18 cellular contexts compared by ENCODE assay signal in genomic region chr10:131081386-131081785, GRCh38.
DNase-seq lines count a peak whose midpoint lies in the region; ATAC-seq and TF ChIP-seq lines count a peak whose summit lies in the region.
"Had no signal": no experiment of that assay in that cellular context is flagged by ENCODE, and none has a peak within 500 bp of the region (broad histone marks: within the 10 kb centered on the region; RNA-seq: fewer than 3 reads in every experiment).

No MANE protein-coding gene starts in this region.

- H3K4me3 Mint-ChIP-seq in activated naive CD4-positive, alpha-beta T cell treated with anti-CD3 and anti-CD28 coated beads, Interleukin-2, amount 10 ng/mL, durations not matched to agents 7 days and 5 days = no peak overlapping the region
- H3K4me3 Mint-ChIP-seq in activated CD8-positive, alpha-beta T cell treated with anti-CD3 and anti-CD28 coated beads for 36 hours = no peak overlapping the region
- H3K4me3 Mint-ChIP-seq: brain; dendritic cell treated with granulocyte-macrophage colony-stimulating factor and Interleukin-4, amounts not matched to agents 40 ng/mL and 50 ng/mL, for 4 days; mesothelial cell of epicardium had no signal

- WGBS in ovary, 3 donors = 1 to 11% (median 4%) methylated on average over 6 of the region's 6 CpGs

- peak; percentile 49 for ATAC-seq in activated CD8-positive, alpha-beta T cell treated with anti-CD3 and anti-CD28 coated beads for 36 hours
- ATAC-seq in HG03378 (IDR thresholded peaks at IDR 0.05; ENCODE audit: unreplicated experiment) = no peak
- no peak for ATAC-seq in GM18870 (IDR thresholded peaks at IDR 0.05; ENCODE audit: unreplicated experiment)
- ATAC-seq: SK-N-SH treated with all-trans-retinoic acid at 6 μM for 48 hours had no signal

- no peaks in the 10 kb centered on the region for H3K9me3 Mint-ChIP-seq in activated naive CD4-positive, alpha-beta T cell treated with anti-CD3 and anti-CD28 coated beads, Interleukin-2, amount 10 ng/mL, durations not matched to agents 7 days and 5 days
- no peaks in the 10 kb centered on the region for H3K9me3 Mint-ChIP-seq in activated CD8-positive, alpha-beta T cell treated with anti-CD3 and anti-CD28 coated beads for 36 hours
- H3K9me3 Mint-ChIP-seq: dendritic cell treated with granulocyte-macrophage colony-stimulating factor and Interleukin-4, amounts not matched to agents 40 ng/mL and 50 ng/mL, for 4 days; mesothelial cell of epicardium had no signal

- H3K27ac Mint-ChIP-seq in activated naive CD4-positive, alpha-beta T cell treated with anti-CD3 and anti-CD28 coated beads, Interleukin-2, amount 10 ng/mL, durations not matched to agents 7 days and 5 days = peak overlapping the region; percentile 42
- H3K27ac Mint-ChIP-seq in activated CD8-positive, alpha-beta T cell treated with anti-CD3 and anti-CD28 coated beads for 36 hours = no peak overlapping the region
- H3K27ac Mint-ChIP-seq: dendritic cell treated with granulocyte-macrophage colony-stimulating factor and Interleukin-4, amounts not matched to agents 40 ng/mL and 50 ng/mL, for 4 days; mesothelial cell of epicardium had no signal

- no peak for TF ChIP-seq CTCF in activated CD8-positive, alpha-beta T cell treated with anti-CD3 and anti-CD28 coated beads for 36 hours (IDR thresholded peaks at IDR 0.05)
- TF ChIP-seq CTCF in ovary (IDR thresholded peaks at IDR 0.05) = no peak

- H3K27ac ChIP-seq in ovary = peak overlapping the region in 1 of 2 donors; percentile 34
- H3K27ac ChIP-seq: suprapubic skin had no signal

- H3K4me1 ChIP-seq in ovary (ENCODE audit: insufficient read depth) = peaks cover 21% of the 10 kb centered on the region
- H3K4me1 ChIP-seq: suprapubic skin had no signal

- H3K4me3 ChIP-seq in ovary = no peak overlapping the region
- H3K4me3 ChIP-seq: suprapubic skin had no signal

- POLR2A ChIA-PET in activated CD8-positive, alpha-beta T cell treated with anti-CD3 and anti-CD28 coated beads for 36 hours (lab: Charles Lee) = no interaction called here

- TF ChIP-seq EP300 in ovary (IDR thresholded peaks at IDR 0.05) = no peak

- peaks cover 45% of the 10 kb centered on the region for H3K4me1 Mint-ChIP-seq in activated naive CD4-positive, alpha-beta T cell treated with anti-CD3 and anti-CD28 coated beads, Interleukin-2, amount 10 ng/mL, durations not matched to agents 7 days and 5 days
- peaks cover 8% of the 10 kb centered on the region for H3K4me1 Mint-ChIP-seq in activated CD8-positive, alpha-beta T cell treated with anti-CD3 and anti-CD28 coated beads for 36 hours (ENCODE audit: low read depth)

- H3K36me3 ChIP-seq in ovary = no peaks in the 10 kb centered on the region
- H3K36me3 ChIP-seq: suprapubic skin had no signal

- H3K9me3 ChIP-seq in ovary = no peaks in the 10 kb centered on the region
- H3K9me3 ChIP-seq: suprapubic skin had no signal

- intact Hi-C loops in activated CD8-positive, alpha-beta T cell treated with anti-CD3 and anti-CD28 coated beads for 36 hours (cut with micrococcal nuclease) = no loop called here
- intact Hi-C loops in ovary (cut with DNase I) = no loop called here

- no peaks in the 10 kb centered on the region for H3K27me3 ChIP-seq in ovary

- CTCF ChIA-PET in activated naive CD4-positive, alpha-beta T cell treated with anti-CD3 and anti-CD28 coated beads, Interleukin-2, amount 10 ng/mL, durations not matched to agents 7 days and 5 days (lab: Charles Lee) = no interaction called here
- CTCF ChIA-PET in activated CD8-positive, alpha-beta T cell treated with anti-CD3 and anti-CD28 coated beads for 36 hours (lab: Charles Lee) = no interaction called here

- no peak for TF ChIP-seq POLR2A in ovary (IDR thresholded peaks at IDR 0.05)

- no peaks in the 10 kb centered on the region for H3K27me3 Mint-ChIP-seq in activated naive CD4-positive, alpha-beta T cell treated with anti-CD3 and anti-CD28 coated beads, Interleukin-2, amount 10 ng/mL, durations not matched to agents 7 days and 5 days
- no peaks in the 10 kb centered on the region for H3K27me3 Mint-ChIP-seq in activated CD8-positive, alpha-beta T cell treated with anti-CD3 and anti-CD28 coated beads for 36 hours

- no peaks in the 10 kb centered on the region for H3K36me3 Mint-ChIP-seq in activated naive CD4-positive, alpha-beta T cell treated with anti-CD3 and anti-CD28 coated beads, Interleukin-2, amount 10 ng/mL, durations not matched to agents 7 days and 5 days
- H3K36me3 Mint-ChIP-seq in activated CD8-positive, alpha-beta T cell treated with anti-CD3 and anti-CD28 coated beads for 36 hours (ENCODE audit: low read depth) = no peaks in the 10 kb centered on the region
- H3K36me3 Mint-ChIP-seq: brain, mesothelial cell of epicardium had no signal

- peak; percentile 32 for DNase-seq in activated naive CD4-positive, alpha-beta T cell treated with anti-CD3 and anti-CD28 coated beads, Interleukin-2, amount 10 ng/mL, durations not matched to agents 7 days and 5 days
- no peak for DNase-seq in activated naive CD4-positive, alpha-beta T cell treated with anti-CD3 and anti-CD28 coated beads, Interleukin-2, amount 50 U/mL, for 16 hours
- DNase-seq in HT1080 (ENCODE audit: low read depth) (peak; percentile 21), ovary (peak; percentile 57 to 85 (median 62)), DMS79 treated with DMSO at 0.1 percent for 48 hours (lab: John Stamatoyannopoulos, UW) (no peak)
- DNase-seq in activated CD8-positive, alpha-beta T cell treated with anti-CD3 and anti-CD28 coated beads for 36 hours = peak; percentile 37
- DNase-seq: activated effector memory CD4-positive, alpha-beta T cell treated with anti-CD3 and anti-CD28 coated beads, Interleukin-2, amount 50 U/mL, for 16 hours; foreskin fibroblast; kidney glomerular epithelial cell; NCI-H187; NCI-H510A treated with DMSO at 0.1 percent for 48 hours had no signal

Comparison
In these comparisons a context has a peak if more than half of its experiments do, and no peak if none do; other contexts are left out.
1. DNase-seq: peak in activated naive CD4-positive, alpha-beta T cell treated with anti-CD3 and anti-CD28 coated beads, Interleukin-2, amount 10 ng/mL, durations not matched to agents 7 days and 5 days (single experiment), HT1080 (single experiment), activated CD8-positive, alpha-beta T cell treated with anti-CD3 and anti-CD28 coated beads for 36 hours (single experiment) and ovary (5 of 5); none in activated naive CD4-positive, alpha-beta T cell treated with anti-CD3 and anti-CD28 coated beads, Interleukin-2, amount 50 U/mL, for 16 hours (single experiment) and DMS79 treated with DMSO at 0.1 percent for 48 hours (single experiment).